1 cellular context compared by ENCODE assay signal in genomic region chr20:58133020-58133419, GRCh38.
TF ChIP-seq lines count a peak whose summit lies in the region.

No MANE protein-coding gene starts in this region.

TF ChIP-seq in GM23338, 12 proteins besides CTCF, POLR2A, EP300 and RAD21 (continued from another document):
- TF ChIP-seq ZNF462 (CRISPR knock-in tag; IDR thresholded peaks at IDR 0.05) = no peak
- TF ChIP-seq EZH2 (IDR thresholded peaks at IDR 0.05; ENCODE audit: low read depth, unreplicated experiment) = no peak
- no peak for TF ChIP-seq POLR2AphosphoS5 (IDR thresholded peaks at IDR 0.05; ENCODE audit: low read depth)
- no peak for TF ChIP-seq EZH2phosphoT487 (IDR thresholded peaks at IDR 0.05; ENCODE audit: unreplicated experiment)
- TF ChIP-seq NANOG (IDR thresholded peaks at IDR 0.05; ENCODE audit: borderline replicate concordance) = no peak
- TF ChIP-seq REST (IDR thresholded peaks at IDR 0.05; ENCODE audit: unreplicated experiment) = no peak
- TF ChIP-seq ETS1 (IDR thresholded peaks at IDR 0.05) = no peak
- TF ChIP-seq ZNF114 (CRISPR knock-in tag; IDR thresholded peaks at IDR 0.05) = no peak
- TF ChIP-seq JUNB (IDR thresholded peaks at IDR 0.05; ENCODE audit: unreplicated experiment) = no peak
